In genomic region chr11:134904103-134904502, GRCh38 we compare ENCODE assay signal across 35 cellular contexts.
DNase-seq lines count a peak whose midpoint lies in the region; ATAC-seq and TF ChIP-seq lines count a peak whose summit lies in the region.
"Had no signal": no experiment of that assay in that cellular context is flagged by ENCODE, and none has a peak within 500 bp of the region (broad histone marks: within the 10 kb centered on the region; RNA-seq: fewer than 3 reads in every experiment).

No MANE protein-coding gene starts in this region.

- no peak overlapping the region for H4K8ac ChIP-seq in IMR-90 (ENCODE audit: low read depth in 2 of 2, low read length in 2 of 2)
- no peak overlapping the region for H4K8ac ChIP-seq in neuronal stem cell (ENCODE audit: low read depth, low read length)

- no TSS peak for BruUV-seq in IMR-90 (replicated peaks; lab: Mats Ljungman, UMichigan)

- no peak overlapping the region for H3K18ac ChIP-seq in IMR-90 (ENCODE audit: low read depth, low read length)
- H3K18ac ChIP-seq in neuronal stem cell (ENCODE audit: low read length) = peak overlapping the region; percentile 41

- H2AK5ac ChIP-seq in IMR-90 (ENCODE audit: low read depth, low read length) (no peak overlapping the region), neuronal stem cell (ENCODE audit: low read depth, low read length) (no peak overlapping the region)

- H3K27me3 ChIP-seq in IMR-90 (ENCODE audit: control insufficient read depth, insufficient read depth, low read length) = no peaks in the 10 kb centered on the region
- peaks cover 0 to 51% (median 7%) of the 10 kb centered on the region in 4 donors for H3K27me3 ChIP-seq in esophagus muscularis mucosa
- no peaks in the 10 kb centered on the region for H3K27me3 ChIP-seq in neuronal stem cell (ENCODE audit: control insufficient read depth in 3 of 3, insufficient read depth in 3 of 3, low read depth in 1 of 3, low read length in 3 of 3)
- H3K27me3 ChIP-seq in upper lobe of right lung = no peaks in the 10 kb centered on the region
- H3K27me3 ChIP-seq: BLaER1 had no signal

- no peak for TF ChIP-seq EP300 in esophagus muscularis mucosa (IDR thresholded peaks at IDR 0.05)

- no peak overlapping the region for H3K27ac Mint-ChIP-seq in activated naive CD4-positive, alpha-beta T cell treated with anti-CD3 and anti-CD28 coated beads, Interleukin-2, amount 10 ng/mL, durations not matched to agents 7 days and 5 days
- H3K27ac Mint-ChIP-seq: B cell; CD14-positive monocyte; CD4-positive, alpha-beta memory T cell; CD4-positive, alpha-beta T cell; CD4-positive, CD25-positive, alpha-beta regulatory T cell; CD8-positive, alpha-beta memory T cell; CD8-positive, alpha-beta T cell had no signal

- H2BK12ac ChIP-seq in neuronal stem cell (ENCODE audit: low read length) = no peak overlapping the region

- dilution Hi-C loops in IMR-90 (cut with HindIII; ENCODE audit: low sequenced_read_pairs, unreplicated experiment) = no loop called here

- H4K5ac ChIP-seq in IMR-90 (ENCODE audit: low read depth, low read length) = no peak overlapping the region

- H3K9ac ChIP-seq in IMR-90 (ENCODE audit: low read depth, low read length) = no peak overlapping the region
- no peak overlapping the region for H3K9ac ChIP-seq in neuronal stem cell (ENCODE audit: low read depth, low read length, poor library complexity)
- H3K9ac ChIP-seq: BLaER1; BLaER1 treated with 17β-estradiol and CSF1 and Interleukin-3, amounts not matched to agents 10 nM and 100 nM had no signal

- TF ChIP-seq RAD21 in IMR-90 (IDR thresholded peaks at IDR 0.05; ENCODE audit: low read length) = no peak

- DNase-seq in IMR-90 (no peak), esophagus muscularis mucosa (ENCODE audit: extremely low spot score) (peak; percentile 64), neuronal stem cell (ENCODE audit: low spot score) (no peak), upper lobe of right lung (no peak), GOT3 (lab: John Stamatoyannopoulos, UW) (no peak)
- DNase-seq in activated naive CD4-positive, alpha-beta T cell treated with anti-CD3 and anti-CD28 coated beads, Interleukin-2, amount 10 ng/mL, durations not matched to agents 7 days and 5 days = no peak
- DNase-seq: 8988T; ACHN; AML-193; BE2C; C1 segment of cervical spinal cord; Caco-2; Calu3; CD4-positive, alpha-beta memory T cell; CD4-positive, alpha-beta T cell; CD4-positive, CD25-positive, alpha-beta regulatory T cell; CD8-positive, alpha-beta memory T cell; CD8-positive, alpha-beta T cell; COR-L47; DMS 273 treated with DMSO at 0.1 percent for 48 hours; DMS153; DMS53; DMS79; DMS79 treated with DMSO at 0.1 percent for 48 hours; DND-41; EL had no signal

- H3K23ac ChIP-seq in IMR-90 (ENCODE audit: low read depth, low read length) (no peak overlapping the region), neuronal stem cell (ENCODE audit: low read depth, low read length, poor library complexity) (no peak overlapping the region)

- H3K56ac ChIP-seq in IMR-90 (ENCODE audit: extremely low read depth, insufficient read depth, low read length) = no peak overlapping the region

- no peaks in the 10 kb centered on the region for H3K9me3 Mint-ChIP-seq in activated naive CD4-positive, alpha-beta T cell treated with anti-CD3 and anti-CD28 coated beads, Interleukin-2, amount 10 ng/mL, durations not matched to agents 7 days and 5 days
- H3K9me3 Mint-ChIP-seq: CD4-positive, alpha-beta memory T cell; CD4-positive, alpha-beta T cell; CD8-positive, alpha-beta T cell had no signal

- no peak overlapping the region for H2BK20ac ChIP-seq in IMR-90 (ENCODE audit: low read depth, low read length)

- H4K91ac ChIP-seq in IMR-90 (ENCODE audit: insufficient read depth, low read depth, low read length) (no peak overlapping the region), neuronal stem cell (ENCODE audit: low read depth, low read length, poor library complexity) (peak overlapping the region; percentile 24)

- no peak overlapping the region for H3K4me3 Mint-ChIP-seq in activated naive CD4-positive, alpha-beta T cell treated with anti-CD3 and anti-CD28 coated beads, Interleukin-2, amount 10 ng/mL, durations not matched to agents 7 days and 5 days
- H3K4me3 Mint-ChIP-seq: B cell; CD14-positive monocyte; CD4-positive, alpha-beta memory T cell; CD4-positive, alpha-beta T cell; CD4-positive, CD25-positive, alpha-beta regulatory T cell; CD8-positive, alpha-beta memory T cell; CD8-positive, alpha-beta T cell had no signal

- POLR2A ChIA-PET in IMR-90 (lab: Charles Lee; ENCODE audit: unreplicated experiment) = no interaction called here

- no peak overlapping the region for H2BK15ac ChIP-seq in IMR-90 (ENCODE audit: low read depth, low read length)
- peak overlapping the region; percentile 50 for H2BK15ac ChIP-seq in neuronal stem cell (ENCODE audit: low read length)

- no peak for ATAC-seq in IMR-90 (ENCODE audit: low read depth)
- peak; percentile 37 for ATAC-seq in upper lobe of right lung
- no peak for ATAC-seq in HG03457 (IDR thresholded peaks at IDR 0.05; ENCODE audit: unreplicated experiment)
- no peak for ATAC-seq in GM19395 (IDR thresholded peaks at IDR 0.05; ENCODE audit: unreplicated experiment)
- ATAC-seq: A549; CD8-positive, alpha-beta T cell had no signal

- H3K4me1 Mint-ChIP-seq in activated naive CD4-positive, alpha-beta T cell treated with anti-CD3 and anti-CD28 coated beads, Interleukin-2, amount 10 ng/mL, durations not matched to agents 7 days and 5 days = no peaks in the 10 kb centered on the region
- H3K4me1 Mint-ChIP-seq: B cell; CD14-positive monocyte; CD4-positive, alpha-beta memory T cell; CD4-positive, CD25-positive, alpha-beta regulatory T cell; CD8-positive, alpha-beta memory T cell had no signal

- intact Hi-C loops in IMR-90 (cut with micrococcal nuclease) (no loop called here), esophagus muscularis mucosa (cut with DNase I) (no loop called here), upper lobe of right lung (cut with DNase I) (no loop called here)

- H3K4me3 ChIP-seq in IMR-90 (ENCODE audit: insufficient read depth, low read depth, low read length) (no peak overlapping the region), esophagus muscularis mucosa (no peak overlapping the region), neuronal stem cell (ENCODE audit: low read length in 2 of 2) (no peak overlapping the region), upper lobe of right lung (no peak overlapping the region)
- H3K4me3 ChIP-seq: A549; BLaER1; BLaER1 treated with 17β-estradiol and CSF1 and Interleukin-3, amounts not matched to agents 10 nM and 100 nM had no signal

- H3K9me1 ChIP-seq in IMR-90 (ENCODE audit: insufficient read depth, low read length) = no peaks in the 10 kb centered on the region

- H2AFZ ChIP-seq in IMR-90 (replicated peaks; ENCODE audit: low read length, poor library complexity) = no peak overlapping the region
- H2AFZ ChIP-seq in neuronal stem cell (ENCODE audit: low read length) = no peak overlapping the region

- no peaks in the 10 kb centered on the region for H4K20me1 ChIP-seq in IMR-90 (ENCODE audit: insufficient read depth, low read length)
- H4K20me1 ChIP-seq: BLaER1; BLaER1 treated with 17β-estradiol and CSF1 and Interleukin-3, amounts not matched to agents 10 nM and 100 nM had no signal

- H3K4me2 ChIP-seq in IMR-90 (ENCODE audit: low read depth, low read length) (no peak overlapping the region), neuronal stem cell (ENCODE audit: insufficient read depth, low read length, poor library complexity, severe bottlenecking) (no peak overlapping the region)
- H3K4me2 ChIP-seq: A549, BLaER1 had no signal

- H3K79me1 ChIP-seq in IMR-90 (ENCODE audit: low read depth in 1 of 2, low read length in 2 of 2) = no peaks in the 10 kb centered on the region
- no peaks in the 10 kb centered on the region for H3K79me1 ChIP-seq in neuronal stem cell (ENCODE audit: low read depth, low read length)

- TF ChIP-seq CTCF in IMR-90 (conservative IDR thresholded peaks at IDR 0.05; ENCODE audit: low read depth, low read length) (no peak), esophagus muscularis mucosa (IDR thresholded peaks at IDR 0.05) (no peak), upper lobe of right lung (IDR thresholded peaks at IDR 0.05) (no peak)

- CTCF ChIA-PET in IMR-90 (lab: Yijun Ruan, JAX) = no interaction called here
- CTCF ChIA-PET in activated naive CD4-positive, alpha-beta T cell treated with anti-CD3 and anti-CD28 coated beads, Interleukin-2, amount 10 ng/mL, durations not matched to agents 7 days and 5 days (lab: Charles Lee) = no interaction called here

- no peaks in the 10 kb centered on the region for H3K4me1 ChIP-seq in IMR-90 (ENCODE audit: control insufficient read depth, insufficient read depth, low read length)
- H3K4me1 ChIP-seq in esophagus muscularis mucosa = peaks cover 0 to 14% (median 3%) of the 10 kb centered on the region in 4 donors
- peaks cover 0 to 3% of the 10 kb centered on the region in 2 donors for H3K4me1 ChIP-seq in neuronal stem cell (ENCODE audit: control insufficient read depth in 2 of 2, insufficient read depth in 1 of 2, low read depth in 1 of 2, low read length in 2 of 2)
- H3K4me1 ChIP-seq in upper lobe of right lung = peaks cover 3% of the 10 kb centered on the region
- H3K4me1 ChIP-seq: A549, BE2C, Caco-2 had no signal

- in situ Hi-C loops in IMR-90 (cut with MboI; ENCODE audit: low sequenced_read_pairs) = no loop called here

- no peak for TF ChIP-seq POLR2A in IMR-90 (IDR thresholded peaks at IDR 0.05; ENCODE audit: low read depth, low read length)
- no peak for TF ChIP-seq POLR2A in esophagus muscularis mucosa (IDR thresholded peaks at IDR 0.05; ENCODE audit: low read depth)

- no CpG with 5 or more reads among the region's 7 CpGs for WGBS in IMR-90 (ENCODE audit: extremely low coverage in 2 of 2, insufficient read length in 1 of 2), 2 experiments
- 80% methylated on average over 7 of the region's 7 CpGs for WGBS in esophagus muscularis mucosa
- WGBS in neuronal stem cell (ENCODE audit: extremely low coverage in 2 of 2, insufficient read length in 2 of 2, insufficient replicate concordance in 1 of 2), 2 donors = no CpG with 5 or more reads among the region's 7 CpGs

- no peaks in the 10 kb centered on the region for H3K27me3 Mint-ChIP-seq in activated naive CD4-positive, alpha-beta T cell treated with anti-CD3 and anti-CD28 coated beads, Interleukin-2, amount 10 ng/mL, durations not matched to agents 7 days and 5 days

- H3K14ac ChIP-seq in IMR-90 (replicated peaks; ENCODE audit: low read depth, low read length) (no peak overlapping the region), neuronal stem cell (ENCODE audit: low read length) (no peak overlapping the region)

- H3K9me3 ChIP-seq in IMR-90 (ENCODE audit: control insufficient read depth, insufficient read depth, low read length) (peaks cover 22% of the 10 kb centered on the region), esophagus muscularis mucosa (no peaks in the 10 kb centered on the region), neuronal stem cell (replicated peaks in 1 of 2; ENCODE audit: control insufficient read depth in 2 of 2, insufficient read depth in 1 of 2, low read depth in 1 of 2, low read length in 2 of 2) (no peaks in the 10 kb centered on the region), upper lobe of right lung (no peaks in the 10 kb centered on the region)
- H3K9me3 ChIP-seq: A549; BE2C; BLaER1; BLaER1 treated with 17β-estradiol and CSF1 and Interleukin-3, amounts not matched to agents 10 nM and 100 nM; Caco-2 had no signal

- H2BK5ac ChIP-seq in IMR-90 (ENCODE audit: low read depth, low read length, poor library complexity, severe bottlenecking) (no peak overlapping the region), neuronal stem cell (ENCODE audit: low read length) (no peak overlapping the region)

- no peak overlapping the region for H3K4ac ChIP-seq in IMR-90 (ENCODE audit: low read depth, low read length)
- peak overlapping the region; percentile 55 for H3K4ac ChIP-seq in neuronal stem cell (ENCODE audit: low read length)

- no peaks in the 10 kb centered on the region for H3K36me3 Mint-ChIP-seq in activated naive CD4-positive, alpha-beta T cell treated with anti-CD3 and anti-CD28 coated beads, Interleukin-2, amount 10 ng/mL, durations not matched to agents 7 days and 5 days
- H3K36me3 Mint-ChIP-seq: CD14-positive monocyte; CD4-positive, alpha-beta memory T cell; CD4-positive, CD25-positive, alpha-beta regulatory T cell; CD8-positive, alpha-beta memory T cell; CD8-positive, alpha-beta T cell had no signal

- peak overlapping the region; percentile 20 for H2AK9ac ChIP-seq in IMR-90 (replicated peaks; ENCODE audit: low read depth, low read length, poor library complexity)

- no peak overlapping the region for H2BK120ac ChIP-seq in IMR-90 (ENCODE audit: low read depth, low read length)
- no peak overlapping the region for H2BK120ac ChIP-seq in neuronal stem cell (ENCODE audit: low read depth, low read length)

- H3K36me3 ChIP-seq in IMR-90 (ENCODE audit: control insufficient read depth, insufficient read depth, low read length) (no peaks in the 10 kb centered on the region), esophagus muscularis mucosa (no peaks in the 10 kb centered on the region), neuronal stem cell (replicated peaks in 1 of 2; ENCODE audit: control insufficient read depth in 2 of 2, insufficient read depth in 2 of 2, low read length in 2 of 2) (no peaks in the 10 kb centered on the region), upper lobe of right lung (no peaks in the 10 kb centered on the region)
- H3K36me3 ChIP-seq: BE2C; BLaER1; BLaER1 treated with 17β-estradiol and CSF1 and Interleukin-3, amounts not matched to agents 10 nM and 100 nM had no signal

- H3K27ac ChIP-seq in IMR-90 (ENCODE audit: insufficient read depth, low read length) = no peak overlapping the region
- no peak overlapping the region for H3K27ac ChIP-seq in esophagus muscularis mucosa (replicated peaks in 1 of 4)
- no peak overlapping the region for H3K27ac ChIP-seq in neuronal stem cell (replicated peaks; ENCODE audit: low read length)
- H3K27ac ChIP-seq in upper lobe of right lung = no peak overlapping the region
- H3K27ac ChIP-seq: 22Rv1; A549; BLaER1; BLaER1 treated with 17β-estradiol and CSF1 and Interleukin-3, amounts not matched to agents 10 nM and 100 nM; C4-2B had no signal
